Comparison of ENCODE assay signal across 8 cellular contexts in genomic region chr19:41449079-41449864, GRCh38.
DNase-seq lines count a peak whose midpoint lies in the region; ATAC-seq and TF ChIP-seq lines count a peak whose summit lies in the region.

No MANE protein-coding gene starts in this region.

- DNase-seq in AG04449 (ENCODE audit: low read depth, low spot score) = no peak
- peak; percentile 36 for DNase-seq in NCI-H2029 (lab: John Stamatoyannopoulos, UW)
- DNase-seq in T47D (ENCODE audit: low read depth in 1 of 2, low spot score in 1 of 2) = peak; percentile 39 to 65
- peak; percentile 95 for DNase-seq in iPS-NIHi11 (ENCODE audit: low spot score)
- peak; percentile 79 for DNase-seq in stimulated activated CD4-positive, alpha-beta T cell treated with anti-CD3 and anti-CD28 coated beads, Interleukin-15, amount 100 ng/mL, for 24 hours

- no peak overlapping the region; the same call in 1 of the 2 replicates for H3K27ac ChIP-seq in VCaP

- H3K4me3 ChIP-seq in AG04449 (ENCODE audit: low read depth, low read length) = peak overlapping the region; percentile 43

- ATAC-seq in GM18868 (IDR thresholded peaks at IDR 0.05; ENCODE audit: unreplicated experiment) = peak; percentile 46
- no peak for ATAC-seq in GM21786 (IDR thresholded peaks at IDR 0.05; ENCODE audit: unreplicated experiment)

- CTCF ChIA-PET in AG04449 (lab: Yijun Ruan, JAX) = interaction anchor here (0.6 to 11.4 kb wide), 27 partner anchors 8 to 1339 kb away, joined by 3 to 255 read pairs (median 5); partner anchors contain the start of genes CEACAM21, DMAC2 and ERICH4

- POLR2A ChIA-PET in AG04449 (lab: Yijun Ruan, JAX) = interaction anchor here (0.7 kb wide), 1 partner anchor 12 kb away, joined by 3 read pairs; no protein-coding TSS in a partner anchor

- in situ Hi-C loops in T47D (cut with HindIII; ENCODE audit: low pct_unique_long_range_greater_than_20kb, low sequenced_read_pairs) = no loop called here

- TF ChIP-seq CTCF in AG04449 (IDR thresholded peaks at IDR 0.05; ENCODE audit: insufficient read depth, low read length, missing control alignments) = peak; percentile 99
- peak; percentile 99 for TF ChIP-seq CTCF in VCaP (conservative IDR thresholded peaks at IDR 0.05)
